2 cellular contexts compared by ENCODE assay signal in the genomic region with DNA sequence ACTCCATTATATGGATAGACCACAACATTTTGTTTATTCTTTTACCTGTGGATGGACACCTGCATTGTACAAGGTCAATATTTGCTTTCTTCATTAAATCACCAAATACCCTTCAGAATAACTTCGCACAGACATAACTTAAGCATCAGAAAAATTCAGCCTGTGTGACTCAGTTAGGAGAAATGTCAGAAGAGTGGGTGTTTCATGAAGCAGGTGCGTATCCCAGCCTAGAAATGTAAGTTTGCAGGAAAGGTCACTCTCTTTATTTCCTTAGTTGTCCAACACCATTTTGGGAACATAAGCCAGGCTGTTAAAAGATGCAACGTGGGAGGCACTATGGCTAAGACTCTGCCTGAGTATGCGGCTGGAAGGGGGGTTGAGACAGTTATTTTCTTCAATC.
TF ChIP-seq lines count a peak whose summit lies in the region.

No MANE protein-coding gene starts in this region.

TF ChIP-seq in IMR-90, 13 proteins besides CTCF, POLR2A, EP300 and RAD21 (continued from another document):
- TF ChIP-seq, protein P1, sequence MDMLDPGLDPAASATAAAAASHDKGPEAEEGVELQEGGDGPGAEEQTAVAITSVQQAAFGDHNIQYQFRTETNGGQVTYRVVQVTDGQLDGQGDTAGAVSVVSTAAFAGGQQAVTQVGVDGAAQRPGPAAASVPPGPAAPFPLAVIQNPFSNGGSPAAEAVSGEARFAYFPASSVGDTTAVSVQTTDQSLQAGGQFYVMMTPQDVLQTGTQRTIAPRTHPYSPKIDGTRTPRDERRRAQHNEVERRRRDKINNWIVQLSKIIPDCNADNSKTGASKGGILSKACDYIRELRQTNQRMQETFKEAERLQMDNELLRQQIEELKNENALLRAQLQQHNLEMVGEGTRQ (IDR thresholded peaks at IDR 0.05; ENCODE audit: low read depth, low read length): no peak

TF ChIP-seq in SK-N-SH treated with all-trans-retinoic acid at 6 μM for 48 hours, 23 proteins besides CTCF, POLR2A, EP300 and RAD21 (continued from another document):
- TF ChIP-seq, protein P2, sequence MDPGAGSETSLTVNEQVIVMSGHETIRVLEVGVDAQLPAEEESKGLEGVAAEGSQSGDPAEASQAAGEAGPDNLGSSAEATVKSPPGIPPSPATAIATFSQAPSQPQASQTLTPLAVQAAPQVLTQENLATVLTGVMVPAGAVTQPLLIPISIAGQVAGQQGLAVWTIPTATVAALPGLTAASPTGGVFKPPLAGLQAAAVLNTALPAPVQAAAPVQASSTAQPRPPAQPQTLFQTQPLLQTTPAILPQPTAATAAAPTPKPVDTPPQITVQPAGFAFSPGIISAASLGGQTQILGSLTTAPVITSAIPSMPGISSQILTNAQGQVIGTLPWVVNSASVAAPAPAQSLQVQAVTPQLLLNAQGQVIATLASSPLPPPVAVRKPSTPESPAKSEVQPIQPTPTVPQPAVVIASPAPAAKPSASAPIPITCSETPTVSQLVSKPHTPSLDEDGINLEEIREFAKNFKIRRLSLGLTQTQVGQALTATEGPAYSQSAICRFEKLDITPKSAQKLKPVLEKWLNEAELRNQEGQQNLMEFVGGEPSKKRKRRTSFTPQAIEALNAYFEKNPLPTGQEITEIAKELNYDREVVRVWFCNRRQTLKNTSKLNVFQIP (CRISPR knock-in tag; IDR thresholded peaks at IDR 0.05; ENCODE audit: borderline replicate concordance, low read depth): no peak
- TF ChIP-seq ZNF70 (CRISPR knock-in tag; IDR thresholded peaks at IDR 0.05) (no peak), ZFP30 (CRISPR knock-in tag; IDR thresholded peaks at IDR 0.05) (no peak), TCF4 (CRISPR knock-in tag; IDR thresholded peaks at IDR 0.05; ENCODE audit: borderline replicate concordance) (no peak), ZNF565 (CRISPR knock-in tag; conservative IDR thresholded peaks at IDR 0.05; ENCODE audit: low read depth) (no peak), RARB (CRISPR knock-in tag; IDR thresholded peaks at IDR 0.05) (no peak), ZNF8 (CRISPR knock-in tag; IDR thresholded peaks at IDR 0.05) (no peak), TSHZ2 (CRISPR knock-in tag; IDR thresholded peaks at IDR 0.05) (no peak), ESRRG (CRISPR knock-in tag; IDR thresholded peaks at IDR 0.05) (no peak), ARNTL (CRISPR knock-in tag; IDR thresholded peaks at IDR 0.05; ENCODE audit: borderline replicate concordance, low read depth) (no peak), TOX (CRISPR knock-in tag; IDR thresholded peaks at IDR 0.05; ENCODE audit: borderline replicate concordance) (no peak), SNAI2 (CRISPR knock-in tag; IDR thresholded peaks at IDR 0.05) (no peak)
- TF ChIP-seq, protein P3, sequence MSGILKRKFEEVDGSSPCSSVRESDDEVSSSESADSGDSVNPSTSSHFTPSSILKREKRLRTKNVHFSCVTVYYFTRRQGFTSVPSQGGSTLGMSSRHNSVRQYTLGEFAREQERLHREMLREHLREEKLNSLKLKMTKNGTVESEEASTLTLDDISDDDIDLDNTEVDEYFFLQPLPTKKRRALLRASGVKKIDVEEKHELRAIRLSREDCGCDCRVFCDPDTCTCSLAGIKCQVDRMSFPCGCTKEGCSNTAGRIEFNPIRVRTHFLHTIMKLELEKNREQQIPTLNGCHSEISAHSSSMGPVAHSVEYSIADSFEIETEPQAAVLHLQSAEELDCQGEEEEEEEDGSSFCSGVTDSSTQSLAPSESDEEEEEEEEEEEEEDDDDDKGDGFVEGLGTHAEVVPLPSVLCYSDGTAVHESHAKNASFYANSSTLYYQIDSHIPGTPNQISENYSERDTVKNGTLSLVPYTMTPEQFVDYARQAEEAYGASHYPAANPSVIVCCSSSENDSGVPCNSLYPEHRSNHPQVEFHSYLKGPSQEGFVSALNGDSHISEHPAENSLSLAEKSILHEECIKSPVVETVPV (CRISPR knock-in tag; IDR thresholded peaks at IDR 0.05): no peak
- TF ChIP-seq, protein P4, sequence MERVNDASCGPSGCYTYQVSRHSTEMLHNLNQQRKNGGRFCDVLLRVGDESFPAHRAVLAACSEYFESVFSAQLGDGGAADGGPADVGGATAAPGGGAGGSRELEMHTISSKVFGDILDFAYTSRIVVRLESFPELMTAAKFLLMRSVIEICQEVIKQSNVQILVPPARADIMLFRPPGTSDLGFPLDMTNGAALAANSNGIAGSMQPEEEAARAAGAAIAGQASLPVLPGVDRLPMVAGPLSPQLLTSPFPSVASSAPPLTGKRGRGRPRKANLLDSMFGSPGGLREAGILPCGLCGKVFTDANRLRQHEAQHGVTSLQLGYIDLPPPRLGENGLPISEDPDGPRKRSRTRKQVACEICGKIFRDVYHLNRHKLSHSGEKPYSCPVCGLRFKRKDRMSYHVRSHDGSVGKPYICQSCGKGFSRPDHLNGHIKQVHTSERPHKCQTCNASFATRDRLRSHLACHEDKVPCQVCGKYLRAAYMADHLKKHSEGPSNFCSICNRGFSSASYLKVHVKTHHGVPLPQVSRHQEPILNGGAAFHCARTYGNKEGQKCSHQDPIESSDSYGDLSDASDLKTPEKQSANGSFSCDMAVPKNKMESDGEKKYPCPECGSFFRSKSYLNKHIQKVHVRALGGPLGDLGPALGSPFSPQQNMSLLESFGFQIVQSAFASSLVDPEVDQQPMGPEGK (CRISPR knock-in tag; IDR thresholded peaks at IDR 0.05; ENCODE audit: borderline replicate concordance): no peak
TF ChIP-seq in SK-N-SH treated with all-trans-retinoic acid at 6 μM for 48 hours: peak in this region for 0.
